In the genomic region with DNA sequence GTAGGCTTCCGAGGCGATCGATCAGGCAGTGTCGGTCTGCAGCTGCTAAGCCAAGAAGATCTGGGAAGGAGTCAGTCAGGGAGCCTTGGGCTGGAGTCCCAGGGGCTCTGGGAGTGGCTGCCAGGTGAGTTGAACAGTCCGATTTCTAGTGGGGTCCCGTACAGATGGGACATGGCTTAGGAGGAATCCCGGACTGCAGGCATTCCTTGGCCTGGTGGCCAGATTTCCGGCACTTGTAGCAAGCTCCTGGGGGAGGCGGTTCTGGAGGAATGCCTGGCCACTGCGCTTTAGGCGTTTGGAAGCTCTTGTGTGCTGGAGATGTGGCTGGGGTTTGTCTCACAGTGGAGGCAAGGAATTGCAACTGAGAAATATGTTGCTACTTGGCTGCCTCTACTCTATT, we compare ENCODE assay signal across 2 cellular contexts.
DNase-seq lines count a peak whose midpoint lies in the region; ATAC-seq lines count a peak whose summit lies in the region.
"Not testable (repeated sequence)": the region's sequence is repeated elsewhere in the genome, so short reads cannot be mapped to it uniquely, and the experiment has no call there.

No MANE protein-coding gene starts in this region.

- H3K4me3 Mint-ChIP-seq in T-helper 17 cell: not testable (repeated sequence)

- ATAC-seq in T-helper 17 cell: not testable (repeated sequence)

- peak overlapping the region; percentile 19 for H3K27ac Mint-ChIP-seq in T-helper 17 cell

- not testable (repeated sequence) for H3K9me3 ChIP-seq in T-helper 17 cell (ENCODE audit: control insufficient read depth, low read length, poor library complexity, severe bottlenecking)

- not testable (repeated sequence) for DNase-seq in T-helper 17 cell
- DNase-seq in islet precursor cell: peak; percentile 33

- not testable (repeated sequence) for H3K36me3 Mint-ChIP-seq in T-helper 17 cell (ENCODE audit: low read depth)

- H3K4me1 Mint-ChIP-seq in T-helper 17 cell: not testable (repeated sequence)

- H3K27me3 Mint-ChIP-seq in T-helper 17 cell: peaks cover 45% of the 10 kb centered on the region
